In the genomic region with DNA sequence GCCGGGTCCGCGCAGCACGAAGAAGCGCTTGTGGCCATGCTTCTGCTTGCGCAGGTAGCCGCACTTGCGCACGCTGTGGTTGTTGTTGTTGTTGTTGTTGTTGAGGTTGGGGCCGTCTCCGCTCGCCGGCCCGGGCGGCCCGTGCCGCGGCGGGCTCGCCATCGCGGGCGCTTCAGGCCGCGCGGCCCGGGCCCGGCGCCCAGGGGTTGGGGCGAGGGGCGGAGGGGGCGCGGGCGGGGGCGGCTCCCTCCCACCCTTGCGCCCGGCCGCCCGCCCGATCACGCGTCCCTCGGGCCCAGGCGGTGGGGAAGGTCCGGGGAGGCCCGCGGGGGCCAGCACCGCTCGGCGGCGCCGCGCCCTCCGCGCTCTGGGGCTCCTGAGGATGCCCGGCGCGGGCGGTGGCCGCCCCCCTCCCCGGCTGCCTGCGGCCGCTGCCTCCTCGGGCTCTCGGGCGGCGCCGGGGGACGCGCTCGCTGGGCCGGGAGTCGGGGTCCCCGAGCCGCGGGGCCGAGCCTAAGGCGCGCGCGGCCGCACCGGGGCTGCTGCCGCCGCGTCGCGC, we compare ENCODE assay signal across 8 cellular contexts. TPM values are rescaled to one million over a fixed set of nuclear protein-coding genes. Genes with fewer than 3 reads are reported as not detected.
A peak's percentile ranks its signal among the peaks of the same experiment; 100 is the strongest.
DNase-seq lines count a peak whose midpoint lies in the region; ATAC-seq, FAIRE-seq and TF ChIP-seq lines count a peak whose summit lies in the region.

No MANE protein-coding gene starts in this region.

- peak overlapping the region; percentile 58 for H3K4me3 Mint-ChIP-seq in activated CD4-positive, alpha-beta T cell treated with anti-CD3 and anti-CD28 coated beads, Interleukin-2, amount 10 ng/mL, durations not matched to agents 24 days and 14 days
- H3K4me3 Mint-ChIP-seq in glutamatergic neuron (ENCODE audit: unreplicated experiment), result peak overlapping the region; percentile 68

- FAIRE-seq in RCC 7860 (lab: Jason Lieb, UNC), result no peak

- TF ChIP-seq CTCF in WI38 (IDR thresholded peaks at IDR 0.05; ENCODE audit: low read depth, low read length) (no peak), glutamatergic neuron (IDR thresholded peaks at IDR 0.05; ENCODE audit: partially characterized antibody, unreplicated experiment) (no peak)

- H3K27ac Mint-ChIP-seq in activated CD4-positive, alpha-beta T cell treated with anti-CD3 and anti-CD28 coated beads, Interleukin-2, amount 10 ng/mL, durations not matched to agents 24 days and 14 days, result no peak overlapping the region
- H3K27ac Mint-ChIP-seq in glutamatergic neuron (ENCODE audit: unreplicated experiment), result no peak overlapping the region

- H3K36me3 Mint-ChIP-seq in activated CD4-positive, alpha-beta T cell treated with anti-CD3 and anti-CD28 coated beads, Interleukin-2, amount 10 ng/mL, durations not matched to agents 24 days and 14 days (ENCODE audit: low read depth), result peaks cover 8% of the 10 kb centered on the region
- no peaks in the 10 kb centered on the region for H3K36me3 Mint-ChIP-seq in glutamatergic neuron (ENCODE audit: unreplicated experiment)

- no peak for DNase-seq in activated CD4-positive, alpha-beta T cell treated with anti-CD3 and anti-CD28 coated beads, Interleukin-2, amount 10 ng/mL, durations not matched to agents 24 days and 14 days
- DNase-seq in activated CD4-positive, alpha-beta T cell treated with anti-CD3 and anti-CD28 coated beads for 4 hours, result no peak
- peak; percentile 47 for DNase-seq in glutamatergic neuron
- DNase-seq in RCC 7860 (ENCODE audit: low spot score), result no peak
- DNase-seq in NCI-H1436 (lab: John Stamatoyannopoulos, UW), result no peak

- H3K9me3 Mint-ChIP-seq in activated CD4-positive, alpha-beta T cell treated with anti-CD3 and anti-CD28 coated beads, Interleukin-2, amount 10 ng/mL, durations not matched to agents 24 days and 14 days, result no peaks in the 10 kb centered on the region
- peaks cover 2% of the 10 kb centered on the region for H3K9me3 Mint-ChIP-seq in glutamatergic neuron (ENCODE audit: unreplicated experiment)

- H3K27ac ChIP-seq in skin epidermis, result peak overlapping the region in 14 of 21 experiments; percentile 3 to 91 (median 66)

- peaks cover 9% of the 10 kb centered on the region for H3K4me1 Mint-ChIP-seq in activated CD4-positive, alpha-beta T cell treated with anti-CD3 and anti-CD28 coated beads, Interleukin-2, amount 10 ng/mL, durations not matched to agents 24 days and 14 days
- peaks cover 13% of the 10 kb centered on the region for H3K4me1 Mint-ChIP-seq in glutamatergic neuron (ENCODE audit: low read depth, unreplicated experiment)

- H3K27me3 Mint-ChIP-seq in activated CD4-positive, alpha-beta T cell treated with anti-CD3 and anti-CD28 coated beads, Interleukin-2, amount 10 ng/mL, durations not matched to agents 24 days and 14 days, result peaks cover 22% of the 10 kb centered on the region
- peaks cover 3% of the 10 kb centered on the region for H3K27me3 Mint-ChIP-seq in glutamatergic neuron (ENCODE audit: unreplicated experiment)

- peak; percentile 17 for ATAC-seq in HG02763 (IDR thresholded peaks at IDR 0.05; ENCODE audit: unreplicated experiment)

- H3K4me3 ChIP-seq in WI38 (ENCODE audit: low read depth, low read length), result peak overlapping the region; percentile 58
- peak overlapping the region; percentile 44 to 86 (median 77) for H3K4me3 ChIP-seq in skin epidermis

- intact Hi-C loops in activated CD4-positive, alpha-beta T cell treated with anti-CD3 and anti-CD28 coated beads, Interleukin-2, amount 10 ng/mL, durations not matched to agents 24 days and 14 days (cut with micrococcal nuclease), result loop anchor here (1.0 to 5.0 kb wide), 5 partner anchors 352 to 1569 kb away; partner anchors contain the start of genes ABHD13, ING1, LIG4 and NAXD

RNA-seq across cellular contexts. Expression of gene IRS2, which starts 0.4 kb away (rescaled TPM):
- 3.2 and 3.5 TPM in 2 replicates for total RNA-seq in activated CD4-positive, alpha-beta T cell treated with anti-CD3 and anti-CD28 coated beads, Interleukin-2, amount 10 ng/mL, durations not matched to agents 24 days and 14 days
- 27.0 TPM for total RNA-seq in glutamatergic neuron (ENCODE audit: unreplicated experiment)
